Comparison of ENCODE assay signal across 1 cellular context in genomic region chr17:73092518-73093135, GRCh38.
TF ChIP-seq lines count a peak whose summit lies in the region.

TSS of gene SLC39A11 (minus strand) at chr17:73092688. CDS start at chr17:73088764, 3,924 bp downstream.

TF ChIP-seq in K562, 482 proteins besides CTCF, POLR2A, EP300 and RAD21 (continued from another document and continues in another):
- TF ChIP-seq CREB3L1 (IDR thresholded peaks at IDR 0.05; ENCODE audit: borderline replicate concordance, low read depth): peak; percentile 88
- TF ChIP-seq MECOM (CRISPR knock-in tag; IDR thresholded peaks at IDR 0.05): no peak
- no peak for TF ChIP-seq HDAC6 (IDR thresholded peaks at IDR 0.05; ENCODE audit: low read depth, low read length)
- TF ChIP-seq CGGBP1 (CRISPR knock-in tag; IDR thresholded peaks at IDR 0.05): no peak
- TF ChIP-seq, protein P1, sequence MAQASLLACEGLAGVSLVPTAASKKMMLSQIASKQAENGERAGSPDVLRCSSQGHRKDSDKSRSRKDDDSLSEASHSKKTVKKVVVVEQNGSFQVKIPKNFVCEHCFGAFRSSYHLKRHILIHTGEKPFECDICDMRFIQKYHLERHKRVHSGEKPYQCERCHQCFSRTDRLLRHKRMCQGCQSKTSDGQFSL (CRISPR knock-in tag; IDR thresholded peaks at IDR 0.05): no peak
- TF ChIP-seq, protein P1 (tag; IDR thresholded peaks at IDR 0.05): no peak
- no peak for TF ChIP-seq TEAD2 (tag; IDR thresholded peaks at IDR 0.05)
- TF ChIP-seq SAFB2 (IDR thresholded peaks at IDR 0.05; ENCODE audit: borderline replicate concordance, low read depth, low read length, severe bottlenecking): no peak
- TF ChIP-seq ZNF695 (CRISPR knock-in tag; IDR thresholded peaks at IDR 0.05): no peak
- no peak for TF ChIP-seq ZNF12 (CRISPR knock-in tag; IDR thresholded peaks at IDR 0.05)
- TF ChIP-seq ZBTB7A (IDR thresholded peaks at IDR 0.05; ENCODE audit: borderline replicate concordance, control insufficient read depth, low read depth, low read length): peak; percentile 36; the same call in 1 of the 2 replicates
- TF ChIP-seq ZBTB17 (CRISPR knock-in tag; IDR thresholded peaks at IDR 0.05): no peak
- TF ChIP-seq ZNF395 (CRISPR knock-in tag; IDR thresholded peaks at IDR 0.05): no peak
- TF ChIP-seq GTF2A2 (tag; IDR thresholded peaks at IDR 0.05): no peak
- TF ChIP-seq SUPT5H (IDR thresholded peaks at IDR 0.05): peak; percentile 80
- TF ChIP-seq ETV6 (IDR thresholded peaks at IDR 0.05; ENCODE audit: borderline replicate concordance in 1 of 2, low read depth in 2 of 2, low read length in 1 of 2): no peak; a peak in 1 of 4 replicates
- no peak for TF ChIP-seq ETV6 (CRISPR knock-in tag; IDR thresholded peaks at IDR 0.05; ENCODE audit: borderline replicate concordance)
- TF ChIP-seq, protein P2, sequence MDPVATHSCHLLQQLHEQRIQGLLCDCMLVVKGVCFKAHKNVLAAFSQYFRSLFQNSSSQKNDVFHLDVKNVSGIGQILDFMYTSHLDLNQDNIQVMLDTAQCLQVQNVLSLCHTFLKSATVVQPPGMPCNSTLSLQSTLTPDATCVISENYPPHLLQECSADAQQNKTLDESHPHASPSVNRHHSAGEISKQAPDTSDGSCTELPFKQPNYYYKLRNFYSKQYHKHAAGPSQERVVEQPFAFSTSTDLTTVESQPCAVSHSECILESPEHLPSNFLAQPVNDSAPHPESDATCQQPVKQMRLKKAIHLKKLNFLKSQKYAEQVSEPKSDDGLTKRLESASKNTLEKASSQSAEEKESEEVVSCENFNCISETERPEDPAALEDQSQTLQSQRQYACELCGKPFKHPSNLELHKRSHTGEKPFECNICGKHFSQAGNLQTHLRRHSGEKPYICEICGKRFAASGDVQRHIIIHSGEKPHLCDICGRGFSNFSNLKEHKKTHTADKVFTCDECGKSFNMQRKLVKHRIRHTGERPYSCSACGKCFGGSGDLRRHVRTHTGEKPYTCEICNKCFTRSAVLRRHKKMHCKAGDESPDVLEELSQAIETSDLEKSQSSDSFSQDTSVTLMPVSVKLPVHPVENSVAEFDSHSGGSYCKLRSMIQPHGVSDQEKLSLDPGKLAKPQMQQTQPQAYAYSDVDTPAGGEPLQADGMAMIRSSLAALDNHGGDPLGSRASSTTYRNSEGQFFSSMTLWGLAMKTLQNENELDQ (CRISPR knock-in tag; IDR thresholded peaks at IDR 0.05; ENCODE audit: borderline replicate concordance): no peak
- TF ChIP-seq ETV1 (tag; conservative IDR thresholded peaks at IDR 0.05; ENCODE audit: low read depth): peak; percentile 46; the same call in 1 of the 2 replicates
- no peak for TF ChIP-seq ZBTB12 (CRISPR knock-in tag; IDR thresholded peaks at IDR 0.05)
- TF ChIP-seq TRIM25 (IDR thresholded peaks at IDR 0.05; ENCODE audit: borderline replicate concordance): no peak
- no peak for TF ChIP-seq ZNF444 (CRISPR knock-in tag; IDR thresholded peaks at IDR 0.05)
- no peak for TF ChIP-seq COPS2 (conservative IDR thresholded peaks at IDR 0.05)
- no peak for TF ChIP-seq EZH2 (IDR thresholded peaks at IDR 0.05; ENCODE audit: borderline replicate concordance, low read depth, low read length)
- no peak for TF ChIP-seq ZBTB11 (CRISPR knock-in tag; IDR thresholded peaks at IDR 0.05)
- peak; percentile 68 for TF ChIP-seq SMAD4 (CRISPR knock-in tag; conservative IDR thresholded peaks at IDR 0.05)
- TF ChIP-seq ZNF282 (CRISPR knock-in tag; IDR thresholded peaks at IDR 0.05): no peak
- TF ChIP-seq, protein P3, sequence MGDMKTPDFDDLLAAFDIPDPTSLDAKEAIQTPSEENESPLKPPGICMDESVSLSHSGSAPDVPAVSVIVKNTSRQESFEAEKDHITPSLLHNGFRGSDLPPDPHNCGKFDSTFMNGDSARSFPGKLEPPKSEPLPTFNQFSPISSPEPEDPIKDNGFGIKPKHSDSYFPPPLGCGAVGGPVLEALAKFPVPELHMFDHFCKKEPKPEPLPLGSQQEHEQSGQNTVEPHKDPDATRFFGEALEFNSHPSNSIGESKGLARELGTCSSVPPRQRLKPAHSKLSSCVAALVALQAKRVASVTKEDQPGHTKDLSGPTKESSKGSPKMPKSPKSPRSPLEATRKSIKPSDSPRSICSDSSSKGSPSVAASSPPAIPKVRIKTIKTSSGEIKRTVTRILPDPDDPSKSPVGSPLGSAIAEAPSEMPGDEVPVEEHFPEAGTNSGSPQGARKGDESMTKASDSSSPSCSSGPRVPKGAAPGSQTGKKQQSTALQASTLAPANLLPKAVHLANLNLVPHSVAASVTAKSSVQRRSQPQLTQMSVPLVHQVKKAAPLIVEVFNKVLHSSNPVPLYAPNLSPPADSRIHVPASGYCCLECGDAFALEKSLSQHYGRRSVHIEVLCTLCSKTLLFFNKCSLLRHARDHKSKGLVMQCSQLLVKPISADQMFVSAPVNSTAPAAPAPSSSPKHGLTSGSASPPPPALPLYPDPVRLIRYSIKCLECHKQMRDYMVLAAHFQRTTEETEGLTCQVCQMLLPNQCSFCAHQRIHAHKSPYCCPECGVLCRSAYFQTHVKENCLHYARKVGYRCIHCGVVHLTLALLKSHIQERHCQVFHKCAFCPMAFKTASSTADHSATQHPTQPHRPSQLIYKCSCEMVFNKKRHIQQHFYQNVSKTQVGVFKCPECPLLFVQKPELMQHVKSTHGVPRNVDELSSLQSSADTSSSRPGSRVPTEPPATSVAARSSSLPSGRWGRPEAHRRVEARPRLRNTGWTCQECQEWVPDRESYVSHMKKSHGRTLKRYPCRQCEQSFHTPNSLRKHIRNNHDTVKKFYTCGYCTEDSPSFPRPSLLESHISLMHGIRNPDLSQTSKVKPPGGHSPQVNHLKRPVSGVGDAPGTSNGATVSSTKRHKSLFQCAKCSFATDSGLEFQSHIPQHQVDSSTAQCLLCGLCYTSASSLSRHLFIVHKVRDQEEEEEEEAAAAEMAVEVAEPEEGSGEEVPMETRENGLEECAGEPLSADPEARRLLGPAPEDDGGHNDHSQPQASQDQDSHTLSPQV (IDR thresholded peaks at IDR 0.05): no peak
- peak; percentile 28 for TF ChIP-seq NUFIP1 (IDR thresholded peaks at IDR 0.05; ENCODE audit: partially characterized antibody)
- TF ChIP-seq ETV5 (CRISPR knock-in tag; IDR thresholded peaks at IDR 0.05; ENCODE audit: low read depth): no peak; the same call in 1 of the 2 replicates
- TF ChIP-seq NCOA1 (IDR thresholded peaks at IDR 0.05; ENCODE audit: low read depth): no peak
- TF ChIP-seq PTBP1 (IDR thresholded peaks at IDR 0.05; ENCODE audit: low read depth, low read length): no peak
- peak; percentile 66 for TF ChIP-seq NEUROD1 (IDR thresholded peaks at IDR 0.05; ENCODE audit: borderline replicate concordance, low read depth, low read length, partially characterized antibody)
- no peak for TF ChIP-seq ZKSCAN3 (CRISPR knock-in tag; IDR thresholded peaks at IDR 0.05)
- TF ChIP-seq, protein P4, sequence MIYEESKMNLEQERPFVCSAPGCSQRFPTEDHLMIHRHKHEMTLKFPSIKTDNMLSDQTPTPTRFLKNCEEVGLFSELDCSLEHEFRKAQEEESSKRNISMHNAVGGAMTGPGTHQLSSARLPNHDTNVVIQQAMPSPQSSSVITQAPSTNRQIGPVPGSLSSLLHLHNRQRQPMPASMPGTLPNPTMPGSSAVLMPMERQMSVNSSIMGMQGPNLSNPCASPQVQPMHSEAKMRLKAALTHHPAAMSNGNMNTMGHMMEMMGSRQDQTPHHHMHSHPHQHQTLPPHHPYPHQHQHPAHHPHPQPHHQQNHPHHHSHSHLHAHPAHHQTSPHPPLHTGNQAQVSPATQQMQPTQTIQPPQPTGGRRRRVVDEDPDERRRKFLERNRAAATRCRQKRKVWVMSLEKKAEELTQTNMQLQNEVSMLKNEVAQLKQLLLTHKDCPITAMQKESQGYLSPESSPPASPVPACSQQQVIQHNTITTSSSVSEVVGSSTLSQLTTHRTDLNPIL (CRISPR knock-in tag; IDR thresholded peaks at IDR 0.05): no peak
- peak; percentile 75 to 89 for TF ChIP-seq E2F6 (IDR thresholded peaks at IDR 0.05; ENCODE audit: borderline replicate concordance in 1 of 2, extremely low read depth in 1 of 2, insufficient read depth in 1 of 2, insufficient read length in 1 of 2, low read depth in 1 of 2, low read length in 1 of 2, poor library complexity in 1 of 2, severe bottlenecking in 1 of 2)
- no peak for TF ChIP-seq ZNF75A (CRISPR knock-in tag; IDR thresholded peaks at IDR 0.05)
- no peak for TF ChIP-seq ZNF436 (CRISPR knock-in tag; IDR thresholded peaks at IDR 0.05)
- peak; percentile 83 for TF ChIP-seq HMGN3 (IDR thresholded peaks at IDR 0.05; ENCODE audit: borderline replicate concordance, extremely low read depth, insufficient read length, low read depth, low read length)
- TF ChIP-seq LEF1 (IDR thresholded peaks at IDR 0.05): 0 out of 2 replicates have a peak, but pooled peaks have one; percentile 16
- no peak for TF ChIP-seq PRMT5 (CRISPR knock-in tag; IDR thresholded peaks at IDR 0.05)
